1 cellular context compared by ENCODE assay signal in the genomic region with DNA sequence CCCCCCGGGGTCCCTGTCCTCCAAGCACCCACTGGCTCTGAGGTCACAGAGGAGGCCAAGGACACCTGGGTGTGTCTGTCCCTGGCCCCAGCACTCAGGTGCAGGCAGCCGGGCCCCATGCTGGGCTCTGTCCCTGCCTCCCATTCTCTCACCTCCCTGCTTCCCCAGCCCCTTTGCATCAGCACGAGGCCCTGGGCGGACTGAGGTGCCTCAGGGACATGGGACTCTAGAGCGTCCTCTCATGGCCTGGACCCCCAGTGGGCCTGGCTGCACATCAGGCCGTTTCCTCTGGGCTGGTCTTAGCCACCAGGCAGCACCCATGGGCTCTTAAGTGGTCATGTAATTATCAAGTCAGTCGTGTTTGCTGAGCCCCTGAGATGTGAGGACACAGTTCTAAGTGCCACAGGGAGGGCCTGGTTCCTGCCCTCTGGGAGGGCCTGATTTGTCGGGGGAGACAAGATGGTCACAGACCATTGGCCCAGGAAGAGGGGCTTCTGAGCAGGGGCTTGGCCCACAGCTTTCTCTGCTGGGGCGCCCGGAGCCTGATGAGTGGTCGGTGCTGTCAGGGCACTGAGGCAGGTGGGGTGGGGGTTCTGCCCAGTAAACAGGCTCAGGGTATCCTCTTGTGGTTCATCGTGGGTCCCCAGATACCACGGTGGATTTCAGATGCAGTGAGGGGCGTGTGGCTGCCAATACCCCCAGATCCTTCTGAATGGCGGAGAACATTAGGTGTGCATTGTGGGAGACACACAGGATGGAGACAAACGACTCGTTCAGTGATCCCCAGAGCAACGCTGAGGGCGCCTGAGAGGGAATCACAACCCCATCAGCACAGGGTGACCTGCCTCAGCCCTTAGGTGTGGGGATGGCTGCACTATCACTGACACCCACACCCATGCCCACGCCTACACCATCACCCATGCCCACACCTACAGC.
TF ChIP-seq lines count a peak whose summit lies in the region.

No MANE protein-coding gene starts in this region.

TF ChIP-seq in H1, 55 proteins besides CTCF, POLR2A, EP300 and RAD21:
- TF ChIP-seq RXRA (IDR thresholded peaks at IDR 0.05; ENCODE audit: insufficient read depth, low read depth, low read length) (no peak), POLR2AphosphoS5 (IDR thresholded peaks at IDR 0.05; ENCODE audit: low read depth, low read length) (no peak), SP1 (IDR thresholded peaks at IDR 0.05; ENCODE audit: low read depth, low read length) (no peak), KDM5A (IDR thresholded peaks at IDR 0.05; ENCODE audit: low read length) (no peak), CEBPB (IDR thresholded peaks at IDR 0.05; ENCODE audit: low read depth, low read length) (no peak), RFX5 (IDR thresholded peaks at IDR 0.05; ENCODE audit: borderline replicate concordance, low read depth, low read length) (no peak), ASH2L (IDR thresholded peaks at IDR 0.05; ENCODE audit: low read length) (no peak), POU5F1 (IDR thresholded peaks at IDR 0.05; ENCODE audit: low read depth, low read length) (no peak), EZH2 (IDR thresholded peaks at IDR 0.05; ENCODE audit: low read depth, low read length, severe bottlenecking) (no peak), FOSL1 (IDR thresholded peaks at IDR 0.05; ENCODE audit: insufficient read depth, low read depth, low read length) (no peak), SP2 (IDR thresholded peaks at IDR 0.05; ENCODE audit: low read length) (no peak), EGR1 (IDR thresholded peaks at IDR 0.05; ENCODE audit: borderline replicate concordance, low read depth, low read length) (no peak), RNF2 (IDR thresholded peaks at IDR 0.05; ENCODE audit: borderline replicate concordance, low read depth, low read length, missing control alignments, poor library complexity, severe bottlenecking) (no peak)
- TF ChIP-seq, protein P1, sequence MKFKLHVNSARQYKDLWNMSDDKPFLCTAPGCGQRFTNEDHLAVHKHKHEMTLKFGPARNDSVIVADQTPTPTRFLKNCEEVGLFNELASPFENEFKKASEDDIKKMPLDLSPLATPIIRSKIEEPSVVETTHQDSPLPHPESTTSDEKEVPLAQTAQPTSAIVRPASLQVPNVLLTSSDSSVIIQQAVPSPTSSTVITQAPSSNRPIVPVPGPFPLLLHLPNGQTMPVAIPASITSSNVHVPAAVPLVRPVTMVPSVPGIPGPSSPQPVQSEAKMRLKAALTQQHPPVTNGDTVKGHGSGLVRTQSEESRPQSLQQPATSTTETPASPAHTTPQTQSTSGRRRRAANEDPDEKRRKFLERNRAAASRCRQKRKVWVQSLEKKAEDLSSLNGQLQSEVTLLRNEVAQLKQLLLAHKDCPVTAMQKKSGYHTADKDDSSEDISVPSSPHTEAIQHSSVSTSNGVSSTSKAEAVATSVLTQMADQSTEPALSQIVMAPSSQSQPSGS (IDR thresholded peaks at IDR 0.05; ENCODE audit: low read length) = no peak
